Comparison of ENCODE assay signal across 11 cellular contexts in genomic region chr19:36201684-36202083, GRCh38. TPM values are rescaled to one million over a fixed set of nuclear protein-coding genes. Genes with fewer than 3 reads are reported as not detected.
"Had no signal": no experiment of that assay in that cellular context is flagged by ENCODE, and none has a peak within 500 bp of the region (broad histone marks: within the 10 kb centered on the region; RNA-seq: fewer than 3 reads in every experiment).

No MANE protein-coding gene starts in this region.

- H3K9me3 Mint-ChIP-seq: IgD-negative memory B cell had no signal

- H3K27ac Mint-ChIP-seq: IgD-negative memory B cell had no signal

- H3K4me3 Mint-ChIP-seq: IgD-negative memory B cell had no signal

- H3K4me3 ChIP-seq: GM23248, HAP-1 had no signal

- H3K27me3 Mint-ChIP-seq: IgD-negative memory B cell had no signal

- ATAC-seq: HCT116, HepG2 had no signal

- H3K36me3 ChIP-seq: HAP-1 had no signal

- H3K9me3 ChIP-seq: HAP-1 had no signal

- DNase-seq: GM23248, GOT3, H7, KBM-7 had no signal

- H3K27ac ChIP-seq: GM23248, HL-60 had no signal

RNA-seq across cellular contexts. Expression of gene COX7A1, which starts 49.4 kb away (rescaled TPM):
- total RNA-seq: H4, H7, HepG2, HT1080 had no signal
